8 cellular contexts compared by ENCODE assay signal in the genomic region with DNA sequence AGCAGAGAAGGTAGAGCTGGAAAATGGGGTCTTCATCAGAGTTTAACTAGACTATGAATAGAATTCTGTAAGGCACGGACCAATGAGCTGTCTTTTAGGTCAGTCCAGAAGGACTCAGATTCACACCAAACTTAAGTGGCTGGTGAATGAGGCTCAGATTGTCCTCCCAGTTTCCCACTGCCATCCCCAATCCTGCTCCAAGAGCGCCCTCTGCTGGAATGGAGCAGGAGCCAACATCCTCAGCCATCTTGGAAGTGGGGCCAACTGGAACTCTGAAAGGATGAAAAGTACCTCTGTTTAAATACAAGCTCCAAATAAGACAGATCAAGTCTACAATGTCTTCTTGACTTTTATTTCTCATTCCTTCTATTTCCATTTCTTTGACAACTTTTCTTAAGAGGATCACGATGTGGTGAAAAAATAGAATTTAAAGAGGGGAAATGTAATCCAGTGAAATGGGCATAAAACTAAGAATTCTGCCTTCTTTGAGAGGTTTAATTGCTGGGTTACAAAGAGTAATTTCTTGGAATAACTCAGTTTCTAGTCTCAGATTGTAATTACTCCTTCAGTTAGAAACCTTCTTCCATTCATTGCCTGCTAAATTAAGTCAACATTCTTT.
DNase-seq lines count a peak whose midpoint lies in the region; ATAC-seq and TF ChIP-seq lines count a peak whose summit lies in the region.

No MANE protein-coding gene starts in this region.

- H3K27me3 Mint-ChIP-seq in activated naive CD8-positive, alpha-beta T cell treated with anti-CD3 and anti-CD28 coated beads, Interleukin-2, amount 50 U/mL, for 24 hours = no peaks in the 10 kb centered on the region

- H3K36me3 ChIP-seq in SU-DHL-6 (ENCODE audit: low read length) (no peaks in the 10 kb centered on the region), heart right ventricle (no peaks in the 10 kb centered on the region)

- H3K27ac ChIP-seq in SU-DHL-6 (ENCODE audit: low read depth, low read length) (no peak overlapping the region), heart right ventricle (peak overlapping the region in 3 of 10 donors; percentile 9 to 71 (median 28))

- ATAC-seq in GM19351 (IDR thresholded peaks at IDR 0.05; ENCODE audit: unreplicated experiment) = peak; percentile 69
- peak; percentile 53 for ATAC-seq in activated naive CD8-positive, alpha-beta T cell treated with anti-CD3 and anti-CD28 coated beads, Interleukin-2, amount 50 U/mL, for 24 hours
- ATAC-seq in heart right ventricle = peak; percentile 75 to 90 (median 86)
- no peak for ATAC-seq in HG03342 (IDR thresholded peaks at IDR 0.05; ENCODE audit: unreplicated experiment)

- TF ChIP-seq CTCF in SU-DHL-6 (IDR thresholded peaks at IDR 0.05; ENCODE audit: insufficient read depth, low read length, poor library complexity, severe bottlenecking) (peak; percentile 93), heart right ventricle (IDR thresholded peaks at IDR 0.05) (peak in 8 of 9 donors; percentile 81 to 98 (median 96))

- peak overlapping the region; percentile 5; the same call in 1 of the 2 replicates for H3K9ac ChIP-seq in SU-DHL-6 (ENCODE audit: low read length)

- intact Hi-C loops in heart right ventricle (cut with DNase I) = loop anchor here (1.0 to 10.0 kb wide), 20 partner anchors 190 to 1217 kb away; a partner anchor contains a TSS

- DNase-seq in AG08395 (ENCODE audit: low spot score) = peak; percentile 86
- peak; percentile 95 for DNase-seq in NCI-H1105 treated with DMSO at 0.1 percent for 48 hours (lab: John Stamatoyannopoulos, UW)
- peak; percentile 84 for DNase-seq in activated naive CD8-positive, alpha-beta T cell treated with anti-CD3 and anti-CD28 coated beads, Interleukin-2, amount 50 U/mL, for 24 hours
- peak; percentile 81 to 91 for DNase-seq in heart right ventricle
- DNase-seq in retina = peak; percentile 81

- H2AFZ ChIP-seq in SU-DHL-6 (ENCODE audit: low read depth, low read length, severe bottlenecking) = peak overlapping the region; percentile 10

- H3K4me3 ChIP-seq in SU-DHL-6 (ENCODE audit: insufficient read depth, low read length, poor library complexity, severe bottlenecking) (no peak overlapping the region), heart right ventricle (no peak overlapping the region)

- no peak overlapping the region for H3K27ac Mint-ChIP-seq in activated naive CD8-positive, alpha-beta T cell treated with anti-CD3 and anti-CD28 coated beads, Interleukin-2, amount 50 U/mL, for 24 hours

- H3F3A ChIP-seq in SU-DHL-6 (ENCODE audit: insufficient read depth) = 0 out of 2 replicates have a peak, but pooled peaks cover 7% of the 10 kb centered on the region

- H3K27me3 ChIP-seq in SU-DHL-6 (ENCODE audit: low read length) (no peaks in the 10 kb centered on the region), heart right ventricle (no peaks in the 10 kb centered on the region)

- H3K4me1 ChIP-seq in heart right ventricle = peaks cover 0 to 47% (median 32%) of the 10 kb centered on the region in 9 donors

- no peaks in the 10 kb centered on the region for H3K79me2 ChIP-seq in SU-DHL-6 (ENCODE audit: insufficient read depth, low read length)

- no peaks in the 10 kb centered on the region for H3K36me3 Mint-ChIP-seq in activated naive CD8-positive, alpha-beta T cell treated with anti-CD3 and anti-CD28 coated beads, Interleukin-2, amount 50 U/mL, for 24 hours (ENCODE audit: low read depth)

- no peaks in the 10 kb centered on the region for H3K9me3 Mint-ChIP-seq in activated naive CD8-positive, alpha-beta T cell treated with anti-CD3 and anti-CD28 coated beads, Interleukin-2, amount 50 U/mL, for 24 hours

- peaks cover 46% of the 10 kb centered on the region for H3K4me1 Mint-ChIP-seq in activated naive CD8-positive, alpha-beta T cell treated with anti-CD3 and anti-CD28 coated beads, Interleukin-2, amount 50 U/mL, for 24 hours

- H3K9me3 ChIP-seq in SU-DHL-6 (ENCODE audit: insufficient read depth, low read length) (no peaks in the 10 kb centered on the region), heart right ventricle (no peaks in the 10 kb centered on the region)

- WGBS in heart right ventricle, 2 donors = 8 to 15% methylated on average over 3 of the region's 3 CpGs

- H3K4me3 Mint-ChIP-seq in activated naive CD8-positive, alpha-beta T cell treated with anti-CD3 and anti-CD28 coated beads, Interleukin-2, amount 50 U/mL, for 24 hours = no peak overlapping the region

- H3K4me2 ChIP-seq in SU-DHL-6 (ENCODE audit: low read depth, low read length, poor library complexity, severe bottlenecking) = no peak overlapping the region

- no peaks in the 10 kb centered on the region for H3K9me2 ChIP-seq in SU-DHL-6 (replicated peaks; ENCODE audit: insufficient read depth, low read length)

- no peaks in the 10 kb centered on the region for H4K20me1 ChIP-seq in SU-DHL-6 (ENCODE audit: low read depth, low read length)
